Comparison of ENCODE assay signal across 21 cellular contexts in genomic region chr3:72011495-72011894, GRCh38.
A peak's percentile ranks its signal among the peaks of the same experiment; 100 is the strongest.
DNase-seq lines count a peak whose midpoint lies in the region; ATAC-seq and TF ChIP-seq lines count a peak whose summit lies in the region.
"Had no signal": no experiment of that assay in that cellular context is flagged by ENCODE, and none has a peak within 500 bp of the region (broad histone marks: within the 10 kb centered on the region; RNA-seq: fewer than 3 reads in every experiment).

No MANE protein-coding gene starts in this region.

- no peak for TF ChIP-seq CTCF in fibroblast of mammary gland (conservative IDR thresholded peaks at IDR 0.05; ENCODE audit: control insufficient read depth, insufficient read depth, low read depth, low read length)

- H3K4me3 ChIP-seq in fibroblast of mammary gland (ENCODE audit: control insufficient read depth, low read depth, low read length) (no peak overlapping the region), skeletal muscle cell (ENCODE audit: low read depth, low read length) (no peak overlapping the region)
- H3K4me3 ChIP-seq: body of pancreas, lower lobe of right lung, spleen had no signal

- no peak overlapping the region for H3K27ac ChIP-seq in substantia nigra (ENCODE audit: low read depth, low read length, poor library complexity, severe bottlenecking)
- H3K27ac ChIP-seq: body of pancreas, epithelial cell of prostate, lower lobe of right lung, spleen had no signal

- ATAC-seq in stimulated activated naive CD8-positive, alpha-beta T cell treated with anti-CD3 and anti-CD28 coated beads, Interleukin-15, amount 100 ng/mL, for 72 hours = no peak
- ATAC-seq in GM19328 (IDR thresholded peaks at IDR 0.05; ENCODE audit: unreplicated experiment) = no peak
- ATAC-seq: body of pancreas; lower lobe of right lung; naive thymus-derived CD4-positive, alpha-beta T cell had no signal

- H3K9me3 Mint-ChIP-seq in stimulated activated naive CD8-positive, alpha-beta T cell treated with anti-CD3 and anti-CD28 coated beads, Interleukin-15, amount 100 ng/mL, for 72 hours = no peaks in the 10 kb centered on the region
- H3K9me3 Mint-ChIP-seq: naive thymus-derived CD4-positive, alpha-beta T cell; T-helper 2 cell treated with Interferon-gamma antibody and Interleukin-4, amounts not matched to agents 5 μg/mL and 100 μg/mL, for 36 hours had no signal

- peaks cover 8% of the 10 kb centered on the region for H3K27me3 Mint-ChIP-seq in stimulated activated naive CD8-positive, alpha-beta T cell treated with anti-CD3 and anti-CD28 coated beads, Interleukin-15, amount 100 ng/mL, for 72 hours

- DNase-seq in EL (peak; percentile 52), M059J (ENCODE audit: low read depth) (peak; percentile 38), fibroblast of mammary gland (ENCODE audit: low read depth) (peak; percentile 94), skeletal muscle cell (ENCODE audit: low read depth) (peak; percentile 85), substantia nigra (lab: John Stamatoyannopoulos, UW) (no peak)
- DNase-seq in stimulated activated naive CD8-positive, alpha-beta T cell treated with anti-CD3 and anti-CD28 coated beads, Interleukin-15, amount 100 ng/mL, for 72 hours = no peak
- DNase-seq: activated CD4-positive, alpha-beta T cell treated with anti-CD3 and anti-CD28 coated beads for 1 hour; activated CD8-positive, alpha-beta memory T cell treated with anti-CD3 and anti-CD28 coated beads, Interleukin-2, amount 50 U/mL, for 4 hours; activated naive CD4-positive, alpha-beta T cell treated with Interleukin-2 at 50 U/mL for 16 hours; body of pancreas; glutamatergic neuron; lower lobe of right lung; MM.1S; naive thymus-derived CD4-positive, alpha-beta T cell; NCI-H1694; SIG-M5; spleen; trophoblast cell had no signal

- no peak overlapping the region for H3K4me3 Mint-ChIP-seq in stimulated activated naive CD8-positive, alpha-beta T cell treated with anti-CD3 and anti-CD28 coated beads, Interleukin-15, amount 100 ng/mL, for 72 hours
- H3K4me3 Mint-ChIP-seq: naive thymus-derived CD4-positive, alpha-beta T cell; T-helper 2 cell treated with Interferon-gamma antibody and Interleukin-4, amounts not matched to agents 5 μg/mL and 100 μg/mL, for 36 hours had no signal

- no peak overlapping the region for H3K27ac Mint-ChIP-seq in stimulated activated naive CD8-positive, alpha-beta T cell treated with anti-CD3 and anti-CD28 coated beads, Interleukin-15, amount 100 ng/mL, for 72 hours
- H3K27ac Mint-ChIP-seq: naive thymus-derived CD4-positive, alpha-beta T cell; T-helper 2 cell treated with Interferon-gamma antibody and Interleukin-4, amounts not matched to agents 5 μg/mL and 100 μg/mL, for 36 hours had no signal

- peaks cover 17% of the 10 kb centered on the region for H3K4me1 Mint-ChIP-seq in stimulated activated naive CD8-positive, alpha-beta T cell treated with anti-CD3 and anti-CD28 coated beads, Interleukin-15, amount 100 ng/mL, for 72 hours

Comparison
In these comparisons a context has a peak if more than half of its experiments do, and no peak if none do; other contexts are left out.
1. DNase-seq: peak in EL (single experiment), M059J (single experiment), fibroblast of mammary gland (single experiment) and skeletal muscle cell (single experiment); none in stimulated activated naive CD8-positive, alpha-beta T cell treated with anti-CD3 and anti-CD28 coated beads, Interleukin-15, amount 100 ng/mL, for 72 hours (0 of 2) and substantia nigra (0 of 49).